In genomic region chr22:50196256-50196655, GRCh38 we compare ENCODE assay signal across 1 cellular context.
TF ChIP-seq lines count a peak whose summit lies in the region.

No MANE protein-coding gene starts in this region.

TF ChIP-seq in GM12878, 131 proteins besides CTCF, POLR2A, EP300 and RAD21:
- TF ChIP-seq USF1 (IDR thresholded peaks at IDR 0.05; ENCODE audit: borderline replicate concordance, extremely low read length, insufficient read depth, low read depth, low read length) (no peak), MEF2B (IDR thresholded peaks at IDR 0.05; ENCODE audit: partially characterized antibody, poor library complexity, severe bottlenecking) (no peak), POU2F2 (IDR thresholded peaks at IDR 0.05; ENCODE audit: borderline replicate concordance, low read depth, low read length) (no peak), HSF1 (IDR thresholded peaks at IDR 0.05; ENCODE audit: low read depth, low read length) (no peak), CHD4 (IDR thresholded peaks at IDR 0.05) (no peak), MAX (IDR thresholded peaks at IDR 0.05; ENCODE audit: low read depth, low read length) (no peak), POLR2AphosphoS5 (IDR thresholded peaks at IDR 0.05; ENCODE audit: low read length) (peak; percentile 19; the same call in 1 of the 2 replicates)
